In the genomic region with DNA sequence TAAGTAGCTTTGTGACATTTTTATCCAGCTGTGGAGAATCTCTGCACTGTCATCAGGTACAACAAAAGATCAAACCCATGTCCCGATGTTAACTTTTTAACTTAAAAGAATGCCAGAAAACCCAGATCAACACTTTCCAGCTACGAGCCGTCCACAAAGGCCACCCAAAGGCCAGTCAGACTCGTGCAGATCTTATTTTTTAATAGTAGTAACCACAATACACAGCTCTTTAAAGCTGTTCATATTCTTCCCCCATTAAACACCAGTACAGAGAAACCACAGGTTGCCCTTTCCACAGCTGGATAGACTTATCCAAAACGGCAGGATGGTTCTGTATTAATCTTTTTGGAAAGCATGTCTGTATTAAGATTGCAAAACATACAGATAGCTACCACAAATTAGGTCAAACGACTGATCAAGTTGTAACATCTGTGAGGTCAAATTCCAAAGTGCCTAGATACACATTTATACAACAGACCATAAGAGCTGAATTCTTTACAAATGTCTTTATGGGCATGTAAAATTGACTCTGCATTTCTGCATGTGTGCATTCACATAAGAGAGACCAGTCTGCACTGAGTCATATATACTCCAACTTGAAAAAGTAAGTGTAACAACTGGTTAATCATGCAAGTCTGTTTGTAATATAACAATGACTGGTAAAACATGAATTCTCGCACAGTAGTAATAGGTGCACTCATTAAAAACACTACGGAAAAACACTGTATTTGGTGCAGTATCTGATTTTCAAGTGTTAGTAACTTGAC, we compare ENCODE assay signal across 8 cellular contexts. TPM values are rescaled to one million over a fixed set of nuclear protein-coding genes. Genes with fewer than 3 reads are reported as not detected.
DNase-seq lines count a peak whose midpoint lies in the region; ATAC-seq and TF ChIP-seq lines count a peak whose summit lies in the region.

No MANE protein-coding gene starts in this region.

- peaks cover 7% of the 10 kb centered on the region for H3K36me3 ChIP-seq in Caco-2 (ENCODE audit: control insufficient read depth, insufficient read depth, low read length)
- peaks cover 5% of the 10 kb centered on the region for H3K36me3 ChIP-seq in KMS-11 (ENCODE audit: insufficient read depth)
- H3K36me3 ChIP-seq in kidney epithelial cell (ENCODE audit: control insufficient read depth, insufficient read depth, low read length) = peaks cover 5% of the 10 kb centered on the region
- peaks cover 10 to 29% (median 23%) of the 10 kb centered on the region in 4 donors for H3K36me3 ChIP-seq in stomach

- BruUV-seq in Caco-2 (replicated peaks; lab: Mats Ljungman, UMichigan) = no TSS peak

- no peaks in the 10 kb centered on the region for H3K9me3 ChIP-seq in Caco-2
- H3K9me3 ChIP-seq in stomach = no peaks in the 10 kb centered on the region

- H4K20me1 ChIP-seq in KMS-11 (ENCODE audit: insufficient read depth) = peaks cover 25% of the 10 kb centered on the region

- H3K9ac ChIP-seq in KMS-11 = peak overlapping the region; percentile 97; the same call in 1 of the 2 replicates

- H3K4me1 ChIP-seq in Caco-2 (peaks cover 49% of the 10 kb centered on the region), KMS-11 (ENCODE audit: low read depth, poor library complexity, severe bottlenecking) (peaks cover 58% of the 10 kb centered on the region), stomach (peaks cover 34 to 51% (median 41%) of the 10 kb centered on the region in 4 donors)

- no peak for ATAC-seq in GM21717 (IDR thresholded peaks at IDR 0.05; ENCODE audit: unreplicated experiment)

- TF ChIP-seq CTCF in Caco-2 (IDR thresholded peaks at IDR 0.05; ENCODE audit: insufficient read depth in 1 of 2, low read depth in 1 of 2, low read length in 1 of 2, severe bottlenecking in 1 of 2, unreplicated experiment in 1 of 2) = no peak
- no peak for TF ChIP-seq CTCF in KMS-11 (conservative IDR thresholded peaks at IDR 0.05; ENCODE audit: low read depth, low read length)
- TF ChIP-seq CTCF in kidney epithelial cell (IDR thresholded peaks at IDR 0.05; ENCODE audit: insufficient read depth, low read length, poor library complexity, severe bottlenecking) = no peak
- TF ChIP-seq CTCF in stomach (IDR thresholded peaks at IDR 0.05) = no peak

- H3K27ac Mint-ChIP-seq in Caco-2 (ENCODE audit: unreplicated experiment) = no peak overlapping the region

- peaks cover 34% of the 10 kb centered on the region for H3K4me1 Mint-ChIP-seq in Caco-2 (ENCODE audit: low read depth, unreplicated experiment)

- POLR2A ChIA-PET in Caco-2 (lab: Charles Lee) = interaction anchor here (1.2 to 1.9 kb wide), 2 partner anchors 23 to 111 kb away, joined by 3 to 8 read pairs; no protein-coding TSS in a partner anchor

- no peak for TF ChIP-seq POLR2A in stomach (IDR thresholded peaks at IDR 0.05)

- H3K4me3 ChIP-seq in Caco-2 (ENCODE audit: low read depth, low read length) (peak overlapping the region; percentile 82), KMS-11 (IDR thresholded peaks at IDR 0.05; ENCODE audit: insufficient read depth, low read depth, low read length) (no peak overlapping the region), kidney epithelial cell (ENCODE audit: low read depth, low read length) (peak overlapping the region; percentile 79), stomach (peak overlapping the region; percentile 69 to 87 (median 72))

- WGBS in stomach, 5 donors = 0 to 2% (median 0%) methylated on average over 8 of the region's 8 CpGs

- CTCF ChIA-PET in Caco-2 (lab: Charles Lee) = interaction anchor here (1.3 kb wide), 1 partner anchor 106 kb away, joined by 5 read pairs; no protein-coding TSS in a partner anchor

- H3K4me3 Mint-ChIP-seq in Caco-2 (ENCODE audit: unreplicated experiment) = peak overlapping the region; percentile 90

- H3K9me3 Mint-ChIP-seq in Caco-2 (ENCODE audit: unreplicated experiment) = no peaks in the 10 kb centered on the region

- intact Hi-C loops in Caco-2 (cut with micrococcal nuclease; ENCODE audit: unreplicated experiment) = no loop called here
- intact Hi-C loops in stomach (cut with DNase I; ENCODE audit: low total_unique reads) = no loop called here

- peaks cover 71% of the 10 kb centered on the region for H3K36me3 Mint-ChIP-seq in Caco-2 (ENCODE audit: insufficient read depth, unreplicated experiment)

- no peak overlapping the region for H2AFZ ChIP-seq in KMS-11 (ENCODE audit: low read depth)

- H3K27me3 Mint-ChIP-seq in Caco-2 (ENCODE audit: insufficient read depth, unreplicated experiment) = no peaks in the 10 kb centered on the region

- H3K27ac ChIP-seq in KMS-11 = peak overlapping the region; percentile 95
- peak overlapping the region; percentile 79 for H3K27ac ChIP-seq in angular gyrus (ENCODE audit: low read depth, low read length)
- peak overlapping the region; percentile 88 to 100 (median 100) for H3K27ac ChIP-seq in stomach

- H3K79me2 ChIP-seq in KMS-11 (ENCODE audit: insufficient read depth, low read depth) = peaks cover 77% of the 10 kb centered on the region

- DNase-seq in Caco-2 (no peak), kidney epithelial cell (ENCODE audit: low read depth) (no peak), stomach (no peak), NCI-H2081 treated with DMSO at 0.1 percent for 48 hours (lab: John Stamatoyannopoulos, UW) (no peak), amniotic stem cell (lab: John Stamatoyannopoulos, UW) (no peak)

- H3K4me2 ChIP-seq in KMS-11 = peak overlapping the region; percentile 92

- H3K27me3 ChIP-seq in Caco-2 (replicated peaks; ENCODE audit: control insufficient read depth, insufficient read depth, low read length) (no peaks in the 10 kb centered on the region), KMS-11 (ENCODE audit: insufficient read depth, low read depth) (no peaks in the 10 kb centered on the region), kidney epithelial cell (ENCODE audit: control insufficient read depth, insufficient read depth, low read length) (no peaks in the 10 kb centered on the region), stomach (no peaks in the 10 kb centered on the region)

- no peak for TF ChIP-seq EP300 in stomach (IDR thresholded peaks at IDR 0.05)

RNA-seq across cellular contexts. Expression of a gene that starts 5.1 kb away (rescaled TPM):
- total RNA-seq in Caco-2 (2022) (129 and 135 TPM in 2 replicates), kidney epithelial cell (85.5 and 88.5 TPM in 2 replicates), stomach (100 to 1,000 TPM in 2 of 5 donors, 10 to 100 TPM in 3; 58.3 to 218 (median 81.1) TPM)
- polyA plus RNA-seq in stomach = 10 to 100 TPM; 39.6 to 57.0 (median 51.5) TPM
